8 cellular contexts compared by ENCODE assay signal in the genomic region with DNA sequence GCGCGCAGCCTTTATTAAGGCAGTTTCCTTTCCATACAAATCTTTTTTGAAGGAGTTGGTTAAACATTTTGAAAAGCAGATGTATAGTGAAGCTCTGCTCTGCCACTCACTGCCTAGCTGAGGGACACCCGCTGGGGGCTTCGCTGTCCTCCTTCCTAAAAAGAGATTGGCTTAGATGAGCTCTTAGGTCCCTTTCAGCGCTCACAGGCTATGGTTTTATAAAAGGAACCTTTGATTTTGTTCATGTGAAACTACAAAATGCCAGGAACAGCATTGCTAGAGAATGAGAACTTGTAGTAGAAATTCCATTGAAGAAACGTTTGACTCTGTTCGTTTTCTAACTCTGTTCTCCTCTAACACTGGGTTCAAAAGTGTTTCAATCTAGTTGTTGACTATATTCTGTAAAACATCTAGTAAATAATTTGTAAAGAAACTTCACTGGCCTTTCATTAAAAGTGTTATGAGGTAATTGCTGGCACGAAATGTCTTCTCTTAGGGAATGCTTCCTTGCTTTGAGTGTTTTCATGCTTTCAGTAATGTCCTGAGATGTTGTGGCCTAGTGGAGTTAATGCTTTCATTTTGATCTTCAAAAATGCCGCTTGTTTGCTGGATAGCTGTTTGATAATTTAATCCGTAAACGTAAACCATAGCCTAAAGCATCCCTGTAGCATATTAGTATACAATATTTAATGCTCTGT. TPM values are rescaled to one million over a fixed set of nuclear protein-coding genes. Genes with fewer than 3 reads are reported as not detected.
DNase-seq lines count a peak whose midpoint lies in the region; ATAC-seq, FAIRE-seq and TF ChIP-seq lines count a peak whose summit lies in the region.

No MANE protein-coding gene starts in this region.

- no peak for FAIRE-seq in GM12891 (lab: Jason Lieb, UNC)

- no peak for TF ChIP-seq POLR2A in GM12891 (IDR thresholded peaks at IDR 0.05; ENCODE audit: low read depth, low read length)

- peak overlapping the region; percentile 97 for H3K27ac Mint-ChIP-seq in activated naive CD8-positive, alpha-beta T cell
- H3K27ac Mint-ChIP-seq in stimulated activated naive CD8-positive, alpha-beta T cell treated with anti-CD3 and anti-CD28 coated beads, Interleukin-15, amount 100 ng/mL, for 72 hours: peak overlapping the region; percentile 90 to 96

- H3K36me3 Mint-ChIP-seq in activated T-cell treated with anti-CD3 and anti-CD28 coated beads, Interleukin-2, amount 50 U/mL, for 4 hours (ENCODE audit: insufficient read depth): peaks cover 3% of the 10 kb centered on the region
- H3K36me3 Mint-ChIP-seq in activated naive CD8-positive, alpha-beta T cell: peaks cover 3% of the 10 kb centered on the region

- no peaks in the 10 kb centered on the region for H3K9me3 Mint-ChIP-seq in activated T-cell treated with anti-CD3 and anti-CD28 coated beads, Interleukin-2, amount 50 U/mL, for 4 hours
- no peaks in the 10 kb centered on the region for H3K9me3 Mint-ChIP-seq in activated naive CD8-positive, alpha-beta T cell (ENCODE audit: low read depth)
- H3K9me3 Mint-ChIP-seq in stimulated activated naive CD8-positive, alpha-beta T cell treated with anti-CD3 and anti-CD28 coated beads, Interleukin-15, amount 100 ng/mL, for 72 hours: no peaks in the 10 kb centered on the region

- H3K4me3 ChIP-seq in iPS-18c (ENCODE audit: insufficient read depth, low read depth, low read length): peak overlapping the region; percentile 94

- DNase-seq in activated T-cell treated with anti-CD3 and anti-CD28 coated beads, Interleukin-2, amount 50 U/mL, for 4 hours: no peak
- DNase-seq in activated T-cell treated with anti-CD3 and anti-CD28 coated beads, Interleukin-2, amount 50 U/mL, for 48 hours: no peak
- no peak for DNase-seq in stimulated activated naive CD8-positive, alpha-beta T cell treated with anti-CD3 and anti-CD28 coated beads, Interleukin-15, amount 100 ng/mL, for 72 hours
- DNase-seq in sciatic nerve (ENCODE audit: low spot score): no peak
- DNase-seq in Ammon's horn (ENCODE audit: low spot score): no peak
- no peak for DNase-seq in GM12891 (ENCODE audit: insufficient read length, low spot score)

- no peaks in the 10 kb centered on the region for H3K27me3 Mint-ChIP-seq in activated T-cell treated with anti-CD3 and anti-CD28 coated beads, Interleukin-2, amount 50 U/mL, for 4 hours (ENCODE audit: low read depth)
- peaks cover 3% of the 10 kb centered on the region for H3K27me3 Mint-ChIP-seq in activated naive CD8-positive, alpha-beta T cell
- peaks cover 5% of the 10 kb centered on the region for H3K27me3 Mint-ChIP-seq in stimulated activated naive CD8-positive, alpha-beta T cell treated with anti-CD3 and anti-CD28 coated beads, Interleukin-15, amount 100 ng/mL, for 72 hours

- no peak for ATAC-seq in activated T-cell treated with anti-CD3 and anti-CD28 coated beads, Interleukin-2, amount 50 U/mL, for 4 hours
- no peak for ATAC-seq in stimulated activated naive CD8-positive, alpha-beta T cell treated with anti-CD3 and anti-CD28 coated beads, Interleukin-15, amount 100 ng/mL, for 72 hours
- no peak for ATAC-seq in sciatic nerve

- H3K4me3 Mint-ChIP-seq in activated T-cell treated with anti-CD3 and anti-CD28 coated beads, Interleukin-2, amount 50 U/mL, for 4 hours: peak overlapping the region; percentile 92
- H3K4me3 Mint-ChIP-seq in activated naive CD8-positive, alpha-beta T cell: peak overlapping the region; percentile 98
- H3K4me3 Mint-ChIP-seq in stimulated activated naive CD8-positive, alpha-beta T cell treated with anti-CD3 and anti-CD28 coated beads, Interleukin-15, amount 100 ng/mL, for 72 hours: peak overlapping the region; percentile 98

- peaks cover 44% of the 10 kb centered on the region for H3K4me1 Mint-ChIP-seq in activated T-cell treated with anti-CD3 and anti-CD28 coated beads, Interleukin-2, amount 50 U/mL, for 4 hours (ENCODE audit: low read depth)
- peaks cover 38% of the 10 kb centered on the region for H3K4me1 Mint-ChIP-seq in activated naive CD8-positive, alpha-beta T cell (ENCODE audit: low read depth)
- peaks cover 58% of the 10 kb centered on the region for H3K4me1 Mint-ChIP-seq in stimulated activated naive CD8-positive, alpha-beta T cell treated with anti-CD3 and anti-CD28 coated beads, Interleukin-15, amount 100 ng/mL, for 72 hours

- no peaks in the 10 kb centered on the region for H3K9me3 ChIP-seq in iPS-18c (ENCODE audit: control insufficient read depth, insufficient read depth, low read length)

- intact Hi-C loops in sciatic nerve (cut with DNase I): no loop called here

TF ChIP-seq in GM12891, 5 proteins besides CTCF, POLR2A, EP300 and RAD21:
- TF ChIP-seq PAX5 (IDR thresholded peaks at IDR 0.05; ENCODE audit: insufficient read depth, low read length, severe bottlenecking) (no peak), TAF1 (IDR thresholded peaks at IDR 0.05; ENCODE audit: low read depth, low read length) (no peak), POU2F2 (IDR thresholded peaks at IDR 0.05; ENCODE audit: low read depth, low read length) (no peak), SPI1 (IDR thresholded peaks at IDR 0.05; ENCODE audit: low read depth, low read length) (no peak), POLR2AphosphoS5 (IDR thresholded peaks at IDR 0.05; ENCODE audit: low read depth, low read length) (no peak)

RNA-seq across cellular contexts. Expression of gene MARK3, which starts 1.6 kb away (rescaled TPM):
- total RNA-seq in activated T-cell treated with anti-CD3 and anti-CD28 coated beads, Interleukin-2, amount 50 U/mL, for 4 hours: 10 to 100 TPM; 79.9 to 96.2 (median 95.5) TPM
- 104 TPM for total RNA-seq in sciatic nerve
- 37.0 TPM for polyA plus RNA-seq in GM12891 (2012; ENCODE audit: low read depth, missing spikeins)

RNA-seq across cellular contexts. Expression of gene EIF5, which starts 52.7 kb away (rescaled TPM):
- total RNA-seq in activated T-cell treated with anti-CD3 and anti-CD28 coated beads, Interleukin-2, amount 50 U/mL, for 4 hours: 100 to 1,000 TPM; 434 to 457 (median 451) TPM
- total RNA-seq in sciatic nerve: 186 TPM
- polyA plus RNA-seq in GM12891 (2012; ENCODE audit: low read depth, missing spikeins): 139 TPM
